17 cellular contexts compared by ENCODE assay signal in the genomic region with DNA sequence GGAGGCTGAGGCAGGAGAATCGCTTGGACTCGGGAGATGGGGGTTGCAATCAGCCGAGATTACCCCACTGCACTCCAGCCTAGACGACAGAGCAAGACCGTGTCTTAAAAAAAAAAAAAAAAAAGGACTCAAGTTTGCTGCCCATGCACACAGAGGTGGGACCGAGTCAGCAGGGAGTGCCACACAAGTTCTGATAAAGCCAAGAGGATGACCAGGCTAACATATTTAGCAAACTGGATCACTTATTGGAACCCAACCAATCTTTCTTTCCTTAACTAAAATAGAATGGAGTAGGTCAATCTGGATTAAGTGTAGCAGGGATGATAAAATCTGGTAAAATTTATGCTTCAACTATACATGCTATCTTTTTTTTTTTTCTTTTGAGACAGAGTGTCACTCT.
"Had no signal": no experiment of that assay in that cellular context is flagged by ENCODE, and none has a peak within 500 bp of the region (broad histone marks: within the 10 kb centered on the region; RNA-seq: fewer than 3 reads in every experiment).

No MANE protein-coding gene starts in this region.

- DNase-seq: activated CD4-positive, alpha-beta T cell treated with anti-CD3 and anti-CD28 coated beads, Interleukin-2, amount 10 ng/mL, durations not matched to agents 24 days and 14 days; activated naive CD8-positive, alpha-beta T cell treated with anti-CD3 and anti-CD28 coated beads, Interleukin-2, amount 10 ng/mL, durations not matched to agents 7 days and 5 days; aorta; dorsolateral prefrontal cortex; erythroblast; kidney glomerular epithelial cell; mesenchymal stem cell; nucleus accumbens; stimulated activated CD4-positive, alpha-beta T cell treated with anti-CD3 and anti-CD28 coated beads, Interleukin-4, amount 100 ng/mL, for 24 hours; stimulated activated naive CD4-positive, alpha-beta T cell; tibial artery; uterus had no signal

- H3K36me3 ChIP-seq: right atrium auricular region, tibial artery, uterus had no signal

- H3K4me3 ChIP-seq: dorsolateral prefrontal cortex, right atrium auricular region, skin epidermis, tibial artery, uterus had no signal

- H3K4me1 ChIP-seq: uterus had no signal

- H3K27ac Mint-ChIP-seq: activated CD4-positive, alpha-beta T cell treated with anti-CD3 and anti-CD28 coated beads, Interleukin-2, amount 10 ng/mL, durations not matched to agents 24 days and 14 days; activated naive CD8-positive, alpha-beta T cell treated with anti-CD3 and anti-CD28 coated beads, Interleukin-2, amount 10 ng/mL, durations not matched to agents 7 days and 5 days; activated T-helper 1 cell treated with anti-CD3 and anti-CD28 coated beads, Interleukin-12 subunit alpha, Interleukin-12 subunit beta, Interleukin-2, Interleukin-4 antibody, amounts not matched to agents 30 ng/mL and 10 ng/mL and 1 ng/mL, durations not matched to agents 14 hours and 24 hours and 36 hours; nephron; T-helper 1 cell treated with Interleukin-12 subunit alpha and Interleukin-12 subunit beta and Interleukin-4 antibody, amounts not matched to agents 30 μg/mL and 1 μg/mL, for 36 hours had no signal

- H3K27me3 ChIP-seq: dorsolateral prefrontal cortex, right atrium auricular region, tibial artery, uterus had no signal

- H3K4me3 Mint-ChIP-seq: activated CD4-positive, alpha-beta T cell treated with anti-CD3 and anti-CD28 coated beads, Interleukin-2, amount 10 ng/mL, durations not matched to agents 24 days and 14 days; activated naive CD8-positive, alpha-beta T cell treated with anti-CD3 and anti-CD28 coated beads, Interleukin-2, amount 10 ng/mL, durations not matched to agents 7 days and 5 days; activated T-helper 1 cell treated with anti-CD3 and anti-CD28 coated beads, Interleukin-12 subunit alpha, Interleukin-12 subunit beta, Interleukin-2, Interleukin-4 antibody, amounts not matched to agents 30 ng/mL and 10 ng/mL and 1 ng/mL, durations not matched to agents 14 hours and 24 hours and 36 hours; nephron; T-helper 1 cell treated with Interleukin-12 subunit alpha and Interleukin-12 subunit beta and Interleukin-4 antibody, amounts not matched to agents 30 μg/mL and 1 μg/mL, for 36 hours had no signal

- H3K27me3 Mint-ChIP-seq: activated CD4-positive, alpha-beta T cell treated with anti-CD3 and anti-CD28 coated beads, Interleukin-2, amount 10 ng/mL, durations not matched to agents 24 days and 14 days; activated naive CD8-positive, alpha-beta T cell treated with anti-CD3 and anti-CD28 coated beads, Interleukin-2, amount 10 ng/mL, durations not matched to agents 7 days and 5 days had no signal

- H3K27ac ChIP-seq: dorsolateral prefrontal cortex, right atrium auricular region, skin epidermis, tibial artery, uterus had no signal
